Comparison of ENCODE assay signal across 13 cellular contexts in genomic region chr1:9321480-9321849, GRCh38.
DNase-seq lines count a peak whose midpoint lies in the region; ATAC-seq and TF ChIP-seq lines count a peak whose summit lies in the region.
"Had no signal": no experiment of that assay in that cellular context is flagged by ENCODE, and none has a peak within 500 bp of the region (broad histone marks: within the 10 kb centered on the region; RNA-seq: fewer than 3 reads in every experiment).

No MANE protein-coding gene starts in this region.

- DNase-seq in AG08395 (ENCODE audit: low spot score) (peak; percentile 29), NT2/D1 (ENCODE audit: low read depth, low spot score) (no peak), choroid plexus epithelial cell (ENCODE audit: low read depth) (peak; percentile 80)
- no peak for DNase-seq in activated naive CD4-positive, alpha-beta T cell treated with anti-CD3 and anti-CD28 coated beads, Interleukin-2, amount 50 U/mL, for 16 hours
- DNase-seq: activated naive CD4-positive, alpha-beta T cell treated with Interleukin-2 at 50 U/mL for 16 hours; left colon; NCI-H1048; NK-92 treated with Interleukin-12 subunit alpha and Interleukin-12 subunit beta, amount 100 ng/mL, for 24 hours; stimulated activated naive B cell treated with anti-CD40 and anti-IgM and Interleukin-4, amounts not matched to agents 10 μg/mL and 1 μg/mL and 100 μg/mL, for 72 hours had no signal

- H3K36me3 ChIP-seq in NT2/D1 (ENCODE audit: insufficient read depth, insufficient read length, low read length), result peaks cover 12% of the 10 kb centered on the region
- H3K36me3 ChIP-seq in mucosa of rectum (ENCODE audit: control insufficient read depth in 2 of 2, insufficient read depth in 2 of 2, low read length in 2 of 2), result peaks cover 0 to 3% of the 10 kb centered on the region in 2 donors

- H3K4me1 ChIP-seq in NT2/D1 (ENCODE audit: insufficient read depth, insufficient read length) (peaks cover 9% of the 10 kb centered on the region), mucosa of rectum (ENCODE audit: control insufficient read depth in 2 of 2, insufficient read depth in 2 of 2, low read length in 2 of 2) (peaks cover 23 to 31% of the 10 kb centered on the region in 2 donors)

- H3K27me3 ChIP-seq in NT2/D1 (ENCODE audit: insufficient read depth, insufficient read length) (no peaks in the 10 kb centered on the region), mucosa of rectum (ENCODE audit: control insufficient read depth in 2 of 2, insufficient read depth in 2 of 2, low read length in 2 of 2) (no peaks in the 10 kb centered on the region)

- H3K4me3 ChIP-seq in NT2/D1 (ENCODE audit: insufficient read length, low read depth), result no peak overlapping the region
- no peak overlapping the region for H3K4me3 ChIP-seq in choroid plexus epithelial cell (ENCODE audit: low read depth, low read length)
- H3K4me3 ChIP-seq in mucosa of rectum (ENCODE audit: low read length in 2 of 2), result no peak overlapping the region

- H3K9ac ChIP-seq in NT2/D1 (ENCODE audit: insufficient read length, low read depth) (peak overlapping the region; percentile 6), mucosa of rectum (ENCODE audit: low read depth in 1 of 2, low read length in 2 of 2) (no peak overlapping the region)

- TF ChIP-seq CTCF in choroid plexus epithelial cell (conservative IDR thresholded peaks at IDR 0.05; ENCODE audit: low read depth, low read length), result no peak

- H3K9me3 ChIP-seq in NT2/D1 (ENCODE audit: insufficient read depth, low read length) (no peaks in the 10 kb centered on the region), mucosa of rectum (ENCODE audit: control insufficient read depth in 2 of 2, low read length in 2 of 2) (no peaks in the 10 kb centered on the region)

- peak overlapping the region; percentile 38 to 63 for H3K27ac ChIP-seq in mucosa of rectum (ENCODE audit: low read depth in 2 of 2, low read length in 2 of 2)

- ATAC-seq in GM18873 (IDR thresholded peaks at IDR 0.05; ENCODE audit: low FRiP score, unreplicated experiment) (no peak), GM21526 (IDR thresholded peaks at IDR 0.05; ENCODE audit: low FRiP score, unreplicated experiment) (no peak), GM21529 (IDR thresholded peaks at IDR 0.05; ENCODE audit: unreplicated experiment) (no peak)
- ATAC-seq: left colon; stimulated activated naive B cell treated with anti-CD40 and anti-IgM and Interleukin-4, amounts not matched to agents 10 μg/mL and 1 μg/mL and 100 μg/mL, for 72 hours had no signal

Comparison
In these comparisons a context has a peak if more than half of its experiments do, and no peak if none do; other contexts are left out.
1. DNase-seq: peak in AG08395 (single experiment) and choroid plexus epithelial cell (single experiment); none in NT2/D1 (single experiment) and activated naive CD4-positive, alpha-beta T cell treated with anti-CD3 and anti-CD28 coated beads, Interleukin-2, amount 50 U/mL, for 16 hours (single experiment).